In genomic region chr7:92057375-92057774, GRCh38 we compare ENCODE assay signal across 11 cellular contexts.
DNase-seq lines count a peak whose midpoint lies in the region; ATAC-seq and TF ChIP-seq lines count a peak whose summit lies in the region.
"Had no signal": no experiment of that assay in that cellular context is flagged by ENCODE, and none has a peak within 500 bp of the region (broad histone marks: within the 10 kb centered on the region; RNA-seq: fewer than 3 reads in every experiment).

No MANE protein-coding gene starts in this region.

- CTCF ChIA-PET in RWPE1 (lab: Yijun Ruan, JAX): interaction anchor here (0.6 kb wide), 1 partner anchor 1477 kb away, joined by 4 read pairs; no protein-coding TSS in a partner anchor

- H3K79me2 ChIP-seq in hepatocyte: peaks cover 17% of the 10 kb centered on the region

- intact Hi-C loops in gastrocnemius medialis (cut with DNase I; ENCODE audit: low total_unique reads): no loop called here

- in situ Hi-C loops in gastrocnemius medialis (cut with MboI; ENCODE audit: low sequenced_read_pairs in 4 of 4): no loop called here
- in situ Hi-C loops in KBM-7 (cut with MboI; ENCODE audit: low pct_unique_long_range_greater_than_20kb, low sequenced_read_pairs): no loop called here

- H3K27me3 ChIP-seq in hepatocyte (no peaks in the 10 kb centered on the region), gastrocnemius medialis (no peaks in the 10 kb centered on the region)

- POLR2A ChIA-PET in RWPE1 (lab: Yijun Ruan, JAX; ENCODE audit: low non-redundant PET): no interaction called here

- no peaks in the 10 kb centered on the region for H4K20me1 ChIP-seq in hepatocyte (ENCODE audit: insufficient read depth, poor library complexity, severe bottlenecking)

- ATAC-seq in gastrocnemius medialis: peak; percentile 36 to 84
- no peak for ATAC-seq in GM21717 (IDR thresholded peaks at IDR 0.05; ENCODE audit: unreplicated experiment)
- ATAC-seq: A549 had no signal

- no peak overlapping the region for H3K4me3 ChIP-seq in hepatocyte
- peak overlapping the region in 1 of 4 donors; percentile 23 for H3K4me3 ChIP-seq in gastrocnemius medialis
- H3K4me3 ChIP-seq: A549 had no signal

- H3K4me2 ChIP-seq in hepatocyte: peak overlapping the region; percentile 60
- H3K4me2 ChIP-seq: A549 had no signal

- no peaks in the 10 kb centered on the region for H3K9me3 ChIP-seq in hepatocyte (ENCODE audit: low read depth)
- H3K9me3 ChIP-seq in gastrocnemius medialis: no peaks in the 10 kb centered on the region
- H3K9me3 ChIP-seq: A549 had no signal

- H3K36me3 ChIP-seq in hepatocyte (replicated peaks; ENCODE audit: insufficient read depth, low read depth) (no peaks in the 10 kb centered on the region), gastrocnemius medialis (no peaks in the 10 kb centered on the region)

- TF ChIP-seq CTCF in RWPE1 (conservative IDR thresholded peaks at IDR 0.05; ENCODE audit: low read depth) (no peak), hepatocyte (IDR thresholded peaks at IDR 0.05; ENCODE audit: poor library complexity) (no peak), gastrocnemius medialis (IDR thresholded peaks at IDR 0.05 in 4 of 5, conservative IDR thresholded peaks at IDR 0.05 in 1 of 5) (no peak)

- H3K27ac ChIP-seq in RWPE1 (no peak overlapping the region), hepatocyte (peak overlapping the region; percentile 44), gastrocnemius medialis (peak overlapping the region; percentile 42 to 83 (median 77))
- H3K27ac ChIP-seq: A549 had no signal

- TF ChIP-seq POLR2A in gastrocnemius medialis (IDR thresholded peaks at IDR 0.05): no peak

- 54% methylated on average over 2 of the region's 2 CpGs for WGBS in hepatocyte (ENCODE audit: low lambda C conversion rate, missing lambda C conversion rate)

- DNase-seq in NCI-H1436 (lab: John Stamatoyannopoulos, UW) (peak; percentile 44), NCI-H1436 treated with DMSO at 0.1 percent for 48 hours (lab: John Stamatoyannopoulos, UW) (no peak), RWPE1 (ENCODE audit: low spot score) (peak; percentile 54), hepatocyte (ENCODE audit: low spot score) (peak; percentile 75), gastrocnemius medialis (no peak), KBM-7 (no peak), GM03348 (ENCODE audit: low spot score) (no peak)
- DNase-seq: cortex of kidney, GOT3 had no signal

- no peak overlapping the region for H2AFZ ChIP-seq in hepatocyte

- H3K9me2 ChIP-seq in hepatocyte (replicated peaks; ENCODE audit: insufficient read depth): no peaks in the 10 kb centered on the region

- H3K4me1 ChIP-seq in hepatocyte (ENCODE audit: insufficient read depth) (peaks cover 32% of the 10 kb centered on the region), gastrocnemius medialis (peaks cover 36 to 56% of the 10 kb centered on the region in 2 donors)
- H3K4me1 ChIP-seq: A549 had no signal

Comparison
In these comparisons a context has a peak if more than half of its experiments do, and no peak if none do; other contexts are left out.
1. DNase-seq: peak in NCI-H1436 (single experiment), RWPE1 (single experiment) and hepatocyte (single experiment); none in NCI-H1436 treated with DMSO at 0.1 percent for 48 hours (single experiment), gastrocnemius medialis (0 of 2), KBM-7 (single experiment) and GM03348 (single experiment).